Comparison of ENCODE assay signal across 7 cellular contexts in genomic region chr16:29112755-29113154, GRCh38.
DNase-seq lines count a peak whose midpoint lies in the region; ATAC-seq and TF ChIP-seq lines count a peak whose summit lies in the region.
"Not testable (repeated sequence)": the region's sequence is repeated elsewhere in the genome, so short reads cannot be mapped to it uniquely, and the experiment has no call there.

No MANE protein-coding gene starts in this region.

- in situ Hi-C loops in brain microvascular endothelial cell (cut with HindIII; ENCODE audit: low pct_ligation_motif_present, low sequenced_read_pairs), result not testable (repeated sequence)

- H3K27ac Mint-ChIP-seq in CD4-positive, alpha-beta T cell, result peak overlapping the region; percentile 72
- peak overlapping the region; percentile 80 for H3K27ac Mint-ChIP-seq in activated CD8-positive, alpha-beta T cell treated with anti-CD3 and anti-CD28 coated beads, Interleukin-2, amount 10 ng/mL, durations not matched to agents 7 days and 5 days
- H3K27ac Mint-ChIP-seq in memory B cell, result peak overlapping the region; percentile 35

- H3K27me3 ChIP-seq in CD4-positive, alpha-beta T cell (ENCODE audit: control insufficient read depth, insufficient read depth, low read length); brain microvascular endothelial cell (replicated peaks); osteoblast (ENCODE audit: insufficient read depth, low read length): not testable (repeated sequence)

- H3K79me2 ChIP-seq in OCI-LY7 (ENCODE audit: insufficient read depth, low read depth, low read length); osteoblast (ENCODE audit: insufficient read depth, low read length): not testable (repeated sequence)

- not testable (repeated sequence) for H3K9me3 Mint-ChIP-seq in CD4-positive, alpha-beta T cell; activated CD8-positive, alpha-beta T cell treated with anti-CD3 and anti-CD28 coated beads, Interleukin-2, amount 10 ng/mL, durations not matched to agents 7 days and 5 days (ENCODE audit: insufficient read depth); memory B cell

- H3K9me2 ChIP-seq in OCI-LY7 (ENCODE audit: insufficient read depth, low read length), result not testable (repeated sequence)

- intact Hi-C loops in CD4-positive, alpha-beta T cell (cut with DNase I, micrococcal nuclease), result loop anchor here in 1 of 2 experiments (5.0 to 10.0 kb wide), 2 partner anchors 142 to 200 kb away; no protein-coding TSS in a partner anchor
- intact Hi-C loops in OCI-LY7 (cut with micrococcal nuclease; ENCODE audit: unreplicated experiment), result not testable (repeated sequence)

- POLR2A ChIA-PET in CD4-positive, alpha-beta T cell (lab: Charles Lee); OCI-LY7 (lab: Charles Lee); activated CD8-positive, alpha-beta T cell treated with anti-CD3 and anti-CD28 coated beads, Interleukin-2, amount 10 ng/mL, durations not matched to agents 7 days and 5 days (lab: Charles Lee): not testable (repeated sequence)

- not testable (repeated sequence) for H3K9me3 ChIP-seq in CD4-positive, alpha-beta T cell (ENCODE audit: control insufficient read depth, low read length); OCI-LY7 (ENCODE audit: low read length); osteoblast (ENCODE audit: low read depth, low read length)

- not testable (repeated sequence) for H3K27ac ChIP-seq in CD4-positive, alpha-beta T cell (ENCODE audit: low read depth, low read length); OCI-LY7 (ENCODE audit: low read depth, low read length, poor library complexity, severe bottlenecking); brain microvascular endothelial cell; osteoblast (ENCODE audit: low read depth, low read length)

- H2AFZ ChIP-seq in OCI-LY7 (ENCODE audit: low read length); osteoblast (ENCODE audit: low read length): not testable (repeated sequence)

- not testable (repeated sequence) for TF ChIP-seq CTCF in CD4-positive, alpha-beta T cell (IDR thresholded peaks at IDR 0.05)
- TF ChIP-seq CTCF in OCI-LY7 (conservative IDR thresholded peaks at IDR 0.05; ENCODE audit: low read length) (peak; percentile 45; the same call in 1 of the 2 replicates), brain microvascular endothelial cell (IDR thresholded peaks at IDR 0.05; ENCODE audit: low read depth, low read length, missing control alignments) (peak; percentile 18), fibroblast of pulmonary artery (IDR thresholded peaks at IDR 0.05; ENCODE audit: low read length, missing control alignments) (peak; percentile 25), osteoblast (IDR thresholded peaks at IDR 0.05; ENCODE audit: extremely low read depth, low read depth, low read length) (peak; percentile 23)

- H3K4me3 Mint-ChIP-seq in CD4-positive, alpha-beta T cell; activated CD8-positive, alpha-beta T cell treated with anti-CD3 and anti-CD28 coated beads, Interleukin-2, amount 10 ng/mL, durations not matched to agents 7 days and 5 days; memory B cell: not testable (repeated sequence)

- BruUV-seq in OCI-LY7 (replicated peaks; lab: Mats Ljungman, UMichigan), result not testable (repeated sequence)

- H3K4me1 ChIP-seq in OCI-LY7 (ENCODE audit: insufficient read depth, low read length, poor library complexity, severe bottlenecking); osteoblast (ENCODE audit: insufficient read depth, low read length): not testable (repeated sequence)

- peaks cover 28% of the 10 kb centered on the region for H3K4me1 Mint-ChIP-seq in CD4-positive, alpha-beta T cell (ENCODE audit: low read depth)
- peaks cover 50% of the 10 kb centered on the region for H3K4me1 Mint-ChIP-seq in activated CD8-positive, alpha-beta T cell treated with anti-CD3 and anti-CD28 coated beads, Interleukin-2, amount 10 ng/mL, durations not matched to agents 7 days and 5 days (ENCODE audit: low read depth)
- not testable (repeated sequence) for H3K4me1 Mint-ChIP-seq in memory B cell

- not testable (repeated sequence) for DNase-seq in CD4-positive, alpha-beta T cell; OCI-LY7 (ENCODE audit: low spot score); activated CD8-positive, alpha-beta T cell treated with anti-CD3 and anti-CD28 coated beads, Interleukin-2, amount 10 ng/mL, durations not matched to agents 7 days and 5 days; brain microvascular endothelial cell; fibroblast of pulmonary artery (ENCODE audit: low read depth); memory B cell (ENCODE audit: low spot score in 2 of 2); osteoblast (ENCODE audit: insufficient read length, low spot score, missing footprints)

- CTCF ChIA-PET in CD4-positive, alpha-beta T cell (lab: Charles Lee); OCI-LY7 (lab: Charles Lee; ENCODE audit: unreplicated experiment); activated CD8-positive, alpha-beta T cell treated with anti-CD3 and anti-CD28 coated beads, Interleukin-2, amount 10 ng/mL, durations not matched to agents 7 days and 5 days (lab: Charles Lee): not testable (repeated sequence)

- not testable (repeated sequence) for H3K4me3 ChIP-seq in OCI-LY7 (ENCODE audit: low read depth, low read length, poor library complexity, severe bottlenecking); brain microvascular endothelial cell (ENCODE audit: low read depth, low read length); fibroblast of pulmonary artery (replicated peaks; ENCODE audit: low read depth, low read length); osteoblast (ENCODE audit: insufficient read depth, low read length)

- H3K27me3 Mint-ChIP-seq in CD4-positive, alpha-beta T cell; activated CD8-positive, alpha-beta T cell treated with anti-CD3 and anti-CD28 coated beads, Interleukin-2, amount 10 ng/mL, durations not matched to agents 7 days and 5 days (ENCODE audit: low read depth); memory B cell: not testable (repeated sequence)

- H3K4me2 ChIP-seq in OCI-LY7 (ENCODE audit: low read length); osteoblast (ENCODE audit: insufficient read depth, low read length): not testable (repeated sequence)

- ATAC-seq in CD4-positive, alpha-beta T cell (ENCODE audit: poor library complexity); activated CD8-positive, alpha-beta T cell treated with anti-CD3 and anti-CD28 coated beads, Interleukin-2, amount 10 ng/mL, durations not matched to agents 7 days and 5 days; memory B cell (ENCODE audit: low read depth): not testable (repeated sequence)

- H3K36me3 ChIP-seq in OCI-LY7 (ENCODE audit: insufficient read depth, low read length); brain microvascular endothelial cell (replicated peaks); osteoblast (ENCODE audit: insufficient read depth, low read length): not testable (repeated sequence)

- peaks cover 71% of the 10 kb centered on the region for H3K36me3 Mint-ChIP-seq in CD4-positive, alpha-beta T cell (ENCODE audit: low read depth)
- H3K36me3 Mint-ChIP-seq in activated CD8-positive, alpha-beta T cell treated with anti-CD3 and anti-CD28 coated beads, Interleukin-2, amount 10 ng/mL, durations not matched to agents 7 days and 5 days (ENCODE audit: low read depth), result peaks cover 24% of the 10 kb centered on the region
- not testable (repeated sequence) for H3K36me3 Mint-ChIP-seq in memory B cell

- H4K20me1 ChIP-seq in OCI-LY7 (ENCODE audit: insufficient read depth, low read length); osteoblast (ENCODE audit: insufficient read depth, low read length): not testable (repeated sequence)
